Comparison of ENCODE assay signal across 20 cellular contexts in genomic region chr14:45705954-45706353, GRCh38.
"Had no signal": no experiment of that assay in that cellular context is flagged by ENCODE, and none has a peak within 500 bp of the region (broad histone marks: within the 10 kb centered on the region; RNA-seq: fewer than 3 reads in every experiment).

No MANE protein-coding gene starts in this region.

- H3K4me3 Mint-ChIP-seq: naive thymus-derived CD8-positive, alpha-beta T cell; stimulated activated effector memory CD8-positive, alpha-beta T cell treated with anti-CD3 and anti-CD28 coated beads, Interleukin-12 subunit alpha, Interleukin-12 subunit beta, amount 100 ng/mL, for 72 hours; type B pancreatic cell had no signal

- H3K4me1 Mint-ChIP-seq: naive thymus-derived CD8-positive, alpha-beta T cell; stimulated activated effector memory CD8-positive, alpha-beta T cell treated with anti-CD3 and anti-CD28 coated beads, Interleukin-12 subunit alpha, Interleukin-12 subunit beta, amount 100 ng/mL, for 72 hours had no signal

- H3K27me3 ChIP-seq: dorsolateral prefrontal cortex, neutrophil, right lobe of liver, suprapubic skin, thyroid gland, uterus had no signal

- H3K27ac Mint-ChIP-seq: naive thymus-derived CD8-positive, alpha-beta T cell; stimulated activated effector memory CD8-positive, alpha-beta T cell treated with anti-CD3 and anti-CD28 coated beads, Interleukin-12 subunit alpha, Interleukin-12 subunit beta, amount 100 ng/mL, for 72 hours; type B pancreatic cell had no signal

- H3K36me3 Mint-ChIP-seq: naive thymus-derived CD8-positive, alpha-beta T cell; stimulated activated effector memory CD8-positive, alpha-beta T cell treated with anti-CD3 and anti-CD28 coated beads, Interleukin-12 subunit alpha, Interleukin-12 subunit beta, amount 100 ng/mL, for 72 hours; type B pancreatic cell had no signal

- H3K4me1 ChIP-seq: psoas muscle, right lobe of liver, suprapubic skin, uterus had no signal

- H3K27ac ChIP-seq: dorsolateral prefrontal cortex, neutrophil, psoas muscle, right lobe of liver, suprapubic skin, thyroid gland, uterus had no signal

- ATAC-seq: esophagus mucosa; left colon; mucosa of descending colon; naive thymus-derived CD8-positive, alpha-beta T cell; psoas muscle; right lobe of liver; stimulated activated effector memory CD8-positive, alpha-beta T cell treated with anti-CD3 and anti-CD28 coated beads, Interleukin-12 subunit alpha, Interleukin-12 subunit beta, amount 100 ng/mL, for 72 hours; stimulated activated naive CD8-positive, alpha-beta T cell treated with anti-CD3 and anti-CD28 coated beads, Interleukin-15, Interleukin-2, amounts not matched to agents 100 U/mL and 50 U/mL, for 24 hours had no signal

- H3K9me3 ChIP-seq: mucosa of descending colon, neutrophil, psoas muscle, right lobe of liver, suprapubic skin, thyroid gland, uterus had no signal

- H3K9me3 Mint-ChIP-seq: type B pancreatic cell had no signal

- DNase-seq: cortex of kidney; dorsolateral prefrontal cortex; effector CD8-positive, alpha-beta T cell; left colon; mucosa of descending colon; naive thymus-derived CD8-positive, alpha-beta T cell; psoas muscle; retina; right lobe of liver; stimulated activated CD4-positive, alpha-beta T cell treated with anti-CD3 and anti-CD28 coated beads, Interleukin-4, amount 100 ng/mL, for 1 hour; stimulated activated CD8-positive, alpha-beta memory T cell treated with anti-CD3 and anti-CD28 coated beads, Interleukin-4, amount 100 ng/mL, for 48 hours; stimulated activated naive CD8-positive, alpha-beta T cell treated with anti-CD3 and anti-CD28 coated beads, Interleukin-15, Interleukin-2, amounts not matched to agents 100 U/mL and 50 U/mL, for 24 hours; thyroid gland; uterus had no signal

- H3K36me3 ChIP-seq: neutrophil, right lobe of liver, suprapubic skin, thyroid gland, uterus had no signal

- FAIRE-seq: frontal cortex had no signal

- H3K27me3 Mint-ChIP-seq: naive thymus-derived CD8-positive, alpha-beta T cell; type B pancreatic cell had no signal

- H3K4me3 ChIP-seq: dorsolateral prefrontal cortex, mucosa of descending colon, psoas muscle, right lobe of liver, suprapubic skin, thyroid gland, uterus had no signal
